Comparison of ENCODE assay signal across 1 cellular context in genomic region chr1:220732621-220733020, GRCh38.
TF ChIP-seq lines count a peak whose summit lies in the region.

No MANE protein-coding gene starts in this region.

TF ChIP-seq in K562, 482 proteins besides CTCF, POLR2A, EP300 and RAD21:
- TF ChIP-seq MCM7 (IDR thresholded peaks at IDR 0.05) (no peak), MAFF (IDR thresholded peaks at IDR 0.05; ENCODE audit: low read length) (no peak), ZNF318 (IDR thresholded peaks at IDR 0.05; ENCODE audit: borderline replicate concordance in 1 of 2, low read depth in 1 of 2) (no peak), PATZ1 (CRISPR knock-in tag; IDR thresholded peaks at IDR 0.05; ENCODE audit: borderline replicate concordance) (no peak), ZNF146 (CRISPR knock-in tag; IDR thresholded peaks at IDR 0.05; ENCODE audit: unreplicated experiment) (no peak), KDM4B (IDR thresholded peaks at IDR 0.05; ENCODE audit: borderline replicate concordance in 2 of 2, low read depth in 1 of 2) (0 out of 4 replicates have a peak, but pooled peaks of 1 of the 2 experiments have one; percentile 36), ARNT (IDR thresholded peaks at IDR 0.05) (no peak), NCOA4 (IDR thresholded peaks at IDR 0.05; ENCODE audit: partially characterized antibody) (no peak), CHD2 (IDR thresholded peaks at IDR 0.05; ENCODE audit: low read depth, low read length) (no peak), PTRF (tag; IDR thresholded peaks at IDR 0.05) (no peak), PHF20 (IDR thresholded peaks at IDR 0.05; ENCODE audit: partially characterized antibody) (peak; percentile 28), TCFL5 (CRISPR knock-in tag; conservative IDR thresholded peaks at IDR 0.05) (no peak), NUFIP1 (IDR thresholded peaks at IDR 0.05; ENCODE audit: partially characterized antibody) (no peak), GATAD2B (IDR thresholded peaks at IDR 0.05; ENCODE audit: borderline replicate concordance) (no peak), ZNF24 (IDR thresholded peaks at IDR 0.05) (no peak), ZFPM2 (CRISPR knock-in tag; IDR thresholded peaks at IDR 0.05) (no peak), ZHX1 (conservative IDR thresholded peaks at IDR 0.05; ENCODE audit: low read length) (no peak)
